9 cellular contexts compared by ENCODE assay signal in genomic region chr15:44501768-44502366, GRCh38. TPM values are rescaled to one million over a fixed set of nuclear protein-coding genes. Genes with fewer than 3 reads are reported as not detected.
A peak's percentile ranks its signal among the peaks of the same experiment; 100 is the strongest.
DNase-seq lines count a peak whose midpoint lies in the region; FAIRE-seq and TF ChIP-seq lines count a peak whose summit lies in the region.
"Had no signal": no experiment of that assay in that cellular context is flagged by ENCODE, and none has a peak within 500 bp of the region (broad histone marks: within the 10 kb centered on the region; RNA-seq: fewer than 3 reads in every experiment).

No MANE protein-coding gene starts in this region.

- H3K27ac Mint-ChIP-seq in T-helper 2 cell treated with Interferon-gamma antibody and Interleukin-4, amounts not matched to agents 5 μg/mL and 100 μg/mL, for 36 hours, result peak overlapping the region; percentile 11
- H3K27ac Mint-ChIP-seq: activated B cell treated with CpG ODN at 0.5 μM for 24 hours had no signal

- H3K4me3 ChIP-seq in foreskin fibroblast (ENCODE audit: low read depth in 1 of 2, low read length in 2 of 2), result no peak overlapping the region

- TF ChIP-seq CTCF in foreskin fibroblast (IDR thresholded peaks at IDR 0.05; ENCODE audit: low read depth, low read length), result peak; percentile 53

- H3K4me1 Mint-ChIP-seq in T-helper 2 cell treated with Interferon-gamma antibody and Interleukin-4, amounts not matched to agents 5 μg/mL and 100 μg/mL, for 36 hours (ENCODE audit: low read depth), result peaks cover 24% of the 10 kb centered on the region
- H3K4me1 Mint-ChIP-seq: activated B cell treated with CpG ODN at 0.5 μM for 24 hours had no signal

- no peaks in the 10 kb centered on the region for H3K9me3 Mint-ChIP-seq in T-helper 2 cell treated with Interferon-gamma antibody and Interleukin-4, amounts not matched to agents 5 μg/mL and 100 μg/mL, for 36 hours
- H3K9me3 Mint-ChIP-seq: activated B cell treated with CpG ODN at 0.5 μM for 24 hours had no signal

- no peak for FAIRE-seq in HTR-8/SVneo (lab: Jason Lieb, UNC)

- no peaks in the 10 kb centered on the region for H3K27me3 Mint-ChIP-seq in T-helper 2 cell treated with Interferon-gamma antibody and Interleukin-4, amounts not matched to agents 5 μg/mL and 100 μg/mL, for 36 hours (ENCODE audit: low read depth)
- H3K27me3 Mint-ChIP-seq: activated B cell treated with CpG ODN at 0.5 μM for 24 hours had no signal

- peaks cover 30% of the 10 kb centered on the region for H3K36me3 Mint-ChIP-seq in T-helper 2 cell treated with Interferon-gamma antibody and Interleukin-4, amounts not matched to agents 5 μg/mL and 100 μg/mL, for 36 hours (ENCODE audit: low read depth)

- no peak overlapping the region for H3K4me3 Mint-ChIP-seq in T-helper 2 cell treated with Interferon-gamma antibody and Interleukin-4, amounts not matched to agents 5 μg/mL and 100 μg/mL, for 36 hours
- H3K4me3 Mint-ChIP-seq: activated B cell treated with CpG ODN at 0.5 μM for 24 hours had no signal

- peak; percentile 55 for DNase-seq in EL
- DNase-seq in HTR-8/SVneo (ENCODE audit: insufficient read length, low spot score), result peak; percentile 40
- DNase-seq in T-helper 2 cell treated with Interferon-gamma antibody and Interleukin-4, amounts not matched to agents 5 μg/mL and 100 μg/mL, for 36 hours (ENCODE audit: low spot score), result no peak
- peak; percentile 20 to 64 for DNase-seq in foreskin fibroblast
- peak; percentile 62 for DNase-seq in renal cortical epithelial cell (ENCODE audit: low read depth)
- no peak for DNase-seq in nucleus accumbens (lab: John Stamatoyannopoulos, UW)
- no peak for DNase-seq in NCI-H2081 treated with DMSO at 0.1 percent for 48 hours (lab: John Stamatoyannopoulos, UW)
- DNase-seq in HK-2 (ENCODE audit: unreplicated experiment), result no peak
- DNase-seq: activated B cell treated with CpG ODN at 0.5 μM for 24 hours had no signal

RNA-seq across cellular contexts. Expression of gene EIF3J, which starts 35.1 kb away (rescaled TPM):
- 42.4 and 129 TPM in 2 replicates for total RNA-seq in renal cortical epithelial cell

Comparison
In these comparisons a context has a peak if more than half of its experiments do, and no peak if none do; other contexts are left out.
1. DNase-seq: peak in EL (single experiment), HTR-8/SVneo (single experiment), foreskin fibroblast (2 of 2) and renal cortical epithelial cell (single experiment); none in T-helper 2 cell treated with Interferon-gamma antibody and Interleukin-4, amounts not matched to agents 5 μg/mL and 100 μg/mL, for 36 hours (single experiment), nucleus accumbens (0 of 56), NCI-H2081 treated with DMSO at 0.1 percent for 48 hours (single experiment) and HK-2 (single experiment).